8 cellular contexts compared by ENCODE assay signal in the genomic region with DNA sequence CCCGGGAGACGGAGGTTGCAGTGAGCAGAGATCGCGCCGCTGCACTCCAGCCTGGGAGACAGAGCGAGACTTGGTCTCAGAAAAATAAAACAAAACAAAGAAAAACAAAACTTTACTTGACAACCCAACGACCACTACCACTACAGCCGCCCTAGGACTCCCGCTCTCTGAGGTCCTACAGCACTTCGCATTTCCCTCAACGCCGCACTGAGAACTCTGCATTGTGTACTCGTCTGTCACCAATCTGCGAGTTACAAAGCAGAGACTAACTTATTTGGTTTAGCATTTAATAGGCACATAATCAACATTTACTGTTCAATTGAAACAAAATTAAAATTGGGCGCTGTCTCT. TPM values are rescaled to one million over a fixed set of nuclear protein-coding genes. Genes with fewer than 3 reads are reported as not detected.
A peak's percentile ranks its signal among the peaks of the same experiment; 100 is the strongest.
DNase-seq lines count a peak whose midpoint lies in the region; ATAC-seq, FAIRE-seq and TF ChIP-seq lines count a peak whose summit lies in the region.

No MANE protein-coding gene starts in this region.

- peaks cover 55% of the 10 kb centered on the region for H3K79me2 ChIP-seq in ACC112 (ENCODE audit: control insufficient read depth, insufficient read depth, low read length, unreplicated experiment)

- FAIRE-seq in frontal cortex (lab: Jason Lieb, UNC), result no peak

- intact Hi-C loops in esophagus muscularis mucosa (cut with DNase I), result no loop called here

- H3K27ac ChIP-seq in ACC112 (ENCODE audit: low read depth, low read length), result peak overlapping the region; percentile 95
- H3K27ac ChIP-seq in esophagus muscularis mucosa (replicated peaks in 1 of 4), result peak overlapping the region; percentile 89 to 99 (median 96)

- H3K9me3 Mint-ChIP-seq in activated CD4-positive, alpha-beta T cell treated with anti-CD3 and anti-CD28 coated beads, Interleukin-2, amount 10 ng/mL, durations not matched to agents 7 days and 5 days, result no peaks in the 10 kb centered on the region

- H2AFZ ChIP-seq in ACC112 (ENCODE audit: low read length, unreplicated experiment) (peak overlapping the region; percentile 33), neuron (ENCODE audit: low read depth, low read length) (peak overlapping the region; percentile 49)

- peak; percentile 25 for DNase-seq in activated CD4-positive, alpha-beta T cell treated with anti-CD3 and anti-CD28 coated beads, Interleukin-2, amount 10 ng/mL, durations not matched to agents 7 days and 5 days
- no peak for DNase-seq in esophagus muscularis mucosa (ENCODE audit: extremely low spot score)
- no peak for DNase-seq in HPDE6-E6E7 (ENCODE audit: extremely low spot score)
- DNase-seq in frontal cortex (ENCODE audit: low spot score in 2 of 2), result no peak
- DNase-seq in NCI-H1694 (lab: John Stamatoyannopoulos, UW), result no peak

- peaks cover 16% of the 10 kb centered on the region for H3K4me1 ChIP-seq in ACC112 (ENCODE audit: control insufficient read depth, insufficient read depth, low read length, unreplicated experiment)
- H3K4me1 ChIP-seq in esophagus muscularis mucosa, result peaks cover 37 to 45% (median 43%) of the 10 kb centered on the region in 4 donors
- peaks cover 15% of the 10 kb centered on the region for H3K4me1 ChIP-seq in neuron (ENCODE audit: insufficient read depth, low read length)

- no peaks in the 10 kb centered on the region for H3K9me3 ChIP-seq in esophagus muscularis mucosa
- no peaks in the 10 kb centered on the region for H3K9me3 ChIP-seq in neuron (ENCODE audit: low read length)

- no peak for TF ChIP-seq POLR2A in esophagus muscularis mucosa (IDR thresholded peaks at IDR 0.05; ENCODE audit: low read depth)

- POLR2A ChIA-PET in activated CD4-positive, alpha-beta T cell treated with anti-CD3 and anti-CD28 coated beads, Interleukin-2, amount 10 ng/mL, durations not matched to agents 7 days and 5 days (lab: Charles Lee), result no interaction called here

- CTCF ChIA-PET in activated CD4-positive, alpha-beta T cell treated with anti-CD3 and anti-CD28 coated beads, Interleukin-2, amount 10 ng/mL, durations not matched to agents 7 days and 5 days (lab: Charles Lee), result interaction anchor here (0.6 kb wide), 1 partner anchor 19 kb away, joined by 3 read pairs; no protein-coding TSS in a partner anchor

- TF ChIP-seq CTCF in esophagus muscularis mucosa (IDR thresholded peaks at IDR 0.05), result no peak

- peak overlapping the region; percentile 100 for H3K27ac Mint-ChIP-seq in activated CD4-positive, alpha-beta T cell treated with anti-CD3 and anti-CD28 coated beads, Interleukin-2, amount 10 ng/mL, durations not matched to agents 7 days and 5 days

- TF ChIP-seq EP300 in esophagus muscularis mucosa (IDR thresholded peaks at IDR 0.05), result no peak

- H3K4me1 Mint-ChIP-seq in activated CD4-positive, alpha-beta T cell treated with anti-CD3 and anti-CD28 coated beads, Interleukin-2, amount 10 ng/mL, durations not matched to agents 7 days and 5 days, result peaks cover 31% of the 10 kb centered on the region

- H3K36me3 ChIP-seq in ACC112 (ENCODE audit: insufficient read depth, low read length) (peaks cover 24% of the 10 kb centered on the region), esophagus muscularis mucosa (peaks cover 0 to 28% (median 16%) of the 10 kb centered on the region in 4 donors), neuron (ENCODE audit: insufficient read depth, low read length) (peaks cover 19% of the 10 kb centered on the region)

- H3K36me3 Mint-ChIP-seq in activated CD4-positive, alpha-beta T cell treated with anti-CD3 and anti-CD28 coated beads, Interleukin-2, amount 10 ng/mL, durations not matched to agents 7 days and 5 days (ENCODE audit: low read depth), result peaks cover 40% of the 10 kb centered on the region

- peak; percentile 5 for ATAC-seq in GM19467 (IDR thresholded peaks at IDR 0.05; ENCODE audit: unreplicated experiment)

- peak overlapping the region; percentile 99 for H3K4me3 Mint-ChIP-seq in activated CD4-positive, alpha-beta T cell treated with anti-CD3 and anti-CD28 coated beads, Interleukin-2, amount 10 ng/mL, durations not matched to agents 7 days and 5 days

- H3K4me3 ChIP-seq in ACC112 (ENCODE audit: low read depth, low read length) (peak overlapping the region; percentile 92), esophagus muscularis mucosa (peak overlapping the region; percentile 63 to 94 (median 88)), neuron (ENCODE audit: low read length) (peak overlapping the region; percentile 76)

- WGBS in esophagus muscularis mucosa, result 19% methylated on average over 15 of the region's 15 CpGs

- H3K27me3 ChIP-seq in ACC112 (ENCODE audit: insufficient read depth, low read length) (no peaks in the 10 kb centered on the region), esophagus muscularis mucosa (no peaks in the 10 kb centered on the region), neuron (ENCODE audit: insufficient read depth, low read length) (no peaks in the 10 kb centered on the region)

- H3K27me3 Mint-ChIP-seq in activated CD4-positive, alpha-beta T cell treated with anti-CD3 and anti-CD28 coated beads, Interleukin-2, amount 10 ng/mL, durations not matched to agents 7 days and 5 days, result no peaks in the 10 kb centered on the region

RNA-seq across cellular contexts. Expression of a gene that starts 0.5 kb away (rescaled TPM):
- total RNA-seq in activated CD4-positive, alpha-beta T cell treated with anti-CD3 and anti-CD28 coated beads, Interleukin-2, amount 10 ng/mL, durations not matched to agents 7 days and 5 days, result 100 to 1,000 TPM; 249 to 278 TPM
- total RNA-seq in esophagus muscularis mucosa (10 to 100 TPM; 68.1 to 92.1 (median 86.3) TPM), frontal cortex (80.7 TPM)

RNA-seq across cellular contexts. Expression of a gene that starts 7.5 kb away (rescaled TPM):
- total RNA-seq in activated CD4-positive, alpha-beta T cell treated with anti-CD3 and anti-CD28 coated beads, Interleukin-2, amount 10 ng/mL, durations not matched to agents 7 days and 5 days, result 10 to 100 TPM; 25.8 to 27.7 TPM
- total RNA-seq in esophagus muscularis mucosa (10 to 100 TPM in 1 of 4 donors, 1 to 10 TPM in 3; 9.1 to 11.6 (median 9.5) TPM), frontal cortex (47.3 TPM)
